Comparison of ENCODE assay signal across 8 cellular contexts in the genomic region with DNA sequence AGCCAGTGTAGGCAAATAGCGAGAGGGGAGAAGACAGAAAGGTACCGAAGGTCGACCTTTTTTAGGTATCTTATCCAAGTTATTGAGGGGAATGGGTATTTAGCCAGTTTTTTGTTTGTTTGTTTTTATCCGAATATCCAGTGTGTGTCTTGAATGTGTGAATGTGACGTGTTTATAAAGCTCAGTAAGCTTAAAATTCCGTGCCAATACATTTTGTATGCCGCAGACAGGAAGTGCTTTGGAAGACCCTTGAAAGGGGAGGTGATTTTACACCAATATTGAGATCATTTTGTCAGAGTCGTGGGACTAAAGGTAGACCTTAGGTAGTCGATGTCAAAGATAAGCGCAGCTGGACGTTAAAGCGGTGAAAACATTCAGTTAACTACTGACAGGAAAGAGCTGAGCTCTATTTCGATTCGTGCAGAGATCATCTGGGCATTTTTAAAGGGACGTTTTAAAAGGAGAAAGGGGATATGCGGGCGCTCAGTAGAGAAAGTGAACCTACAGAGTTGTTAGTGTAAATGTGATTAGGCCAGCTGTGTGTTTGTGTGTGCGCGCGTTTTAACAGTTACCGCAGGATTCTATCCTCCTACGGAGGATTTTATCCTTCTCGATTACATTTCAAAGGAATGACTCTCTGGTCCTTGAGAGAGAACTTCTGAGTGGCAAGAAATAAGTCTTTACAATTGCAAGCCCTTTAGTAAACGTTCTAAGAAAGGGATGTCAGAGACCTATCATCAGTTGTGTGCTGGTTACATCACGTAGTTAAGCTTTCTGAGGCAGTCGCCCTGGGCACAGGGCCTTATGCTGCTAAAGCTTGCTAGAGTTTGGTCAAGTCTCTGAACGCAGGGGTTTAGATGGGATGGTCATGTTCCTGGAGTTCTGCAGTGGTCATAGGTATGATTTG. TPM values are rescaled to one million over a fixed set of nuclear protein-coding genes. Genes with fewer than 3 reads are reported as not detected.
DNase-seq lines count a peak whose midpoint lies in the region; ATAC-seq and TF ChIP-seq lines count a peak whose summit lies in the region.

No MANE protein-coding gene starts in this region.

- peak overlapping the region; percentile 97 for H2AFZ ChIP-seq in smooth muscle cell (ENCODE audit: low read depth)

- peaks cover 13% of the 10 kb centered on the region for H3K4me1 Mint-ChIP-seq in WTC11

- H3K27me3 ChIP-seq in smooth muscle cell (ENCODE audit: low read depth), result no peaks in the 10 kb centered on the region

- WGBS in smooth muscle cell (ENCODE audit: low lambda C conversion rate), result 2% methylated on average over 27 of the region's 27 CpGs

- TF ChIP-seq CTCF in LNCaP clone FGC (IDR thresholded peaks at IDR 0.05; ENCODE audit: control insufficient read depth, extremely low read depth, insufficient read depth) (no peak), WTC11 (IDR thresholded peaks at IDR 0.05) (no peak), smooth muscle cell (IDR thresholded peaks at IDR 0.05; ENCODE audit: borderline replicate concordance, insufficient read depth, poor library complexity, severe bottlenecking) (no peak)

- H3K9me3 Mint-ChIP-seq in WTC11, result peaks cover 4% of the 10 kb centered on the region

- no peaks in the 10 kb centered on the region for H3K27me3 Mint-ChIP-seq in WTC11 (ENCODE audit: low read depth)

- H3K4me3 ChIP-seq in LNCaP clone FGC (ENCODE audit: low read depth, low read length), result peak overlapping the region; percentile 37
- peak overlapping the region; percentile 97 for H3K4me3 ChIP-seq in smooth muscle cell

- DNase-seq in NCI-H510A treated with DMSO at 0.1 percent for 48 hours (lab: John Stamatoyannopoulos, UW), result peak; percentile 32
- no peak for DNase-seq in NCI-H510A (lab: John Stamatoyannopoulos, UW)
- DNase-seq in LNCaP clone FGC (ENCODE audit: low read depth), result no peak
- no peak for DNase-seq in WTC11 (ENCODE audit: low spot score)
- peak; percentile 25 for DNase-seq in hepatic stellate cell (ENCODE audit: low spot score)
- no peak for DNase-seq in smooth muscle cell (lab: John Stamatoyannopoulos, UW; ENCODE audit: unreplicated experiment)
- no peak for DNase-seq in stimulated activated CD4-positive, alpha-beta T cell treated with anti-CD3 and anti-CD28 coated beads, Interleukin-4, amount 100 ng/mL, for 4 hours
- DNase-seq in cortex of kidney (lab: John Stamatoyannopoulos, UW), result no peak

- H3K4me3 Mint-ChIP-seq in WTC11, result no peak overlapping the region

- H3K9me3 ChIP-seq in smooth muscle cell (replicated peaks; ENCODE audit: low read depth), result no peaks in the 10 kb centered on the region

- CTCF ChIA-PET in WTC11 (lab: Charles Lee), result interaction anchor here (1.2 to 1.4 kb wide), 2 partner anchors 78 to 172 kb away, joined by 3 to 10 read pairs; no protein-coding TSS in a partner anchor

- peak overlapping the region; percentile 100 for H3K4me2 ChIP-seq in smooth muscle cell

- peaks cover 3% of the 10 kb centered on the region; the same call in 1 of the 2 replicates for H3K36me3 Mint-ChIP-seq in WTC11

- H3F3A ChIP-seq in smooth muscle cell (ENCODE audit: low read depth), result peaks cover 17% of the 10 kb centered on the region

- peak overlapping the region; percentile 92 for H3K9ac ChIP-seq in smooth muscle cell (ENCODE audit: low read depth)

- H3K36me3 ChIP-seq in smooth muscle cell (ENCODE audit: low read depth), result no peaks in the 10 kb centered on the region

- H3K27ac Mint-ChIP-seq in WTC11, result no peak overlapping the region

- 0 out of 2 replicates have a peak, but pooled peaks have one; percentile 4 for ATAC-seq in WTC11

- POLR2A ChIA-PET in WTC11 (lab: Charles Lee), result no interaction called here

- peaks cover 32% of the 10 kb centered on the region for H4K20me1 ChIP-seq in smooth muscle cell (ENCODE audit: low read depth)

- H3K79me2 ChIP-seq in smooth muscle cell (ENCODE audit: low read depth), result peaks cover 43% of the 10 kb centered on the region

- H3K27ac ChIP-seq in smooth muscle cell (ENCODE audit: low read depth), result peak overlapping the region; percentile 94

- peaks cover 25% of the 10 kb centered on the region for H3K4me1 ChIP-seq in smooth muscle cell (ENCODE audit: low read depth)

TF ChIP-seq in WTC11, 78 proteins besides CTCF, POLR2A, EP300 and RAD21:
- TF ChIP-seq TCF7 (CRISPR knock-in tag; IDR thresholded peaks at IDR 0.05; ENCODE audit: low read depth) (0 out of 2 replicates have a peak, but pooled peaks have one; percentile 0), EMX1 (CRISPR knock-in tag; IDR thresholded peaks at IDR 0.05) (0 out of 2 replicates have a peak, but pooled peaks have one; percentile 11), NR2C2 (CRISPR knock-in tag; IDR thresholded peaks at IDR 0.05) (no peak), GABPB1 (CRISPR knock-in tag; IDR thresholded peaks at IDR 0.05) (peak; percentile 34; the same call in 1 of the 2 replicates), ZNF423 (CRISPR knock-in tag; IDR thresholded peaks at IDR 0.05) (no peak), ZNF317 (CRISPR knock-in tag; IDR thresholded peaks at IDR 0.05; ENCODE audit: borderline replicate concordance, low read depth) (no peak), IRF1 (CRISPR knock-in tag; IDR thresholded peaks at IDR 0.05) (no peak), ZNF121 (CRISPR knock-in tag; IDR thresholded peaks at IDR 0.05) (no peak), SOX15 (CRISPR knock-in tag; IDR thresholded peaks at IDR 0.05) (no peak), MYBL2 (CRISPR knock-in tag; IDR thresholded peaks at IDR 0.05) (no peak), ATF1 (CRISPR knock-in tag; IDR thresholded peaks at IDR 0.05) (no peak), ZNF416 (CRISPR knock-in tag; IDR thresholded peaks at IDR 0.05) (no peak), ZNF138 (CRISPR knock-in tag; conservative IDR thresholded peaks at IDR 0.05) (no peak), ZNF396 (CRISPR knock-in tag; IDR thresholded peaks at IDR 0.05; ENCODE audit: borderline replicate concordance) (no peak), TP53 (CRISPR knock-in tag; IDR thresholded peaks at IDR 0.05) (no peak)

RNA-seq across cellular contexts. Expression of gene ECHDC1, which starts 0.6 kb away (rescaled TPM):
- total RNA-seq in WTC11 (2021), result 43.1 to 60.0 TPM (median 44.3 TPM) in 3 replicates
- total RNA-seq in smooth muscle cell, result 55.7 and 59.3 TPM in 2 replicates
- 43.0 and 49.3 TPM in 2 replicates for polyA plus RNA-seq in smooth muscle cell

Comparison
In these comparisons a context has a peak if more than half of its experiments do, and no peak if none do; other contexts are left out.
1. DNase-seq: peak in NCI-H510A treated with DMSO at 0.1 percent for 48 hours (single experiment) and hepatic stellate cell (single experiment); none in NCI-H510A (single experiment), LNCaP clone FGC (single experiment), WTC11 (single experiment), smooth muscle cell (single experiment), stimulated activated CD4-positive, alpha-beta T cell treated with anti-CD3 and anti-CD28 coated beads, Interleukin-4, amount 100 ng/mL, for 4 hours (0 of 2) and cortex of kidney (single experiment).